In genomic region chr17:72135546-72136325, GRCh38 we compare ENCODE assay signal across 22 cellular contexts. TPM values are rescaled to one million over a fixed set of nuclear protein-coding genes. Genes with fewer than 3 reads are reported as not detected.
DNase-seq lines count a peak whose midpoint lies in the region; ATAC-seq and TF ChIP-seq lines count a peak whose summit lies in the region.
"Had no signal": no experiment of that assay in that cellular context is flagged by ENCODE, and none has a peak within 500 bp of the region (broad histone marks: within the 10 kb centered on the region; RNA-seq: fewer than 3 reads in every experiment).

No MANE protein-coding gene starts in this region.

- in situ Hi-C loops in gastrocnemius medialis (cut with MboI; ENCODE audit: low sequenced_read_pairs in 4 of 4): no loop called here

- TF ChIP-seq CTCF in right atrium auricular region (IDR thresholded peaks at IDR 0.05) (no peak), gastrocnemius medialis (IDR thresholded peaks at IDR 0.05 in 4 of 5, conservative IDR thresholded peaks at IDR 0.05 in 1 of 5) (no peak)

- H3K9me3 ChIP-seq in right atrium auricular region: no peaks in the 10 kb centered on the region
- H3K9me3 ChIP-seq in adipocyte (ENCODE audit: control insufficient read depth, low read length): no peaks in the 10 kb centered on the region
- no peaks in the 10 kb centered on the region for H3K9me3 ChIP-seq in gastrocnemius medialis
- H3K9me3 ChIP-seq: BLaER1, Caco-2, ovary had no signal

- intact Hi-C loops in Right ventricle myocardium inferior (cut with DNase I) (no loop called here), left cardiac atrium (cut with DNase I) (no loop called here), gastrocnemius medialis (cut with DNase I; ENCODE audit: low total_unique reads) (no loop called here)

- no peak for DNase-seq in Right ventricle myocardium inferior (ENCODE audit: missing footprints)
- DNase-seq in right atrium auricular region (ENCODE audit: low spot score): no peak
- peak; percentile 72 for DNase-seq in adipocyte (ENCODE audit: low read depth)
- no peak for DNase-seq in left cardiac atrium
- no peak for DNase-seq in gastrocnemius medialis
- DNase-seq in NCI-H1092 (lab: John Stamatoyannopoulos, UW): no peak
- DNase-seq in Ammon's horn (ENCODE audit: low spot score): no peak
- DNase-seq: activated CD4-positive, alpha-beta memory T cell treated with anti-CD3 and anti-CD28 coated beads for 36 hours; activated CD4-positive, CD25-positive, alpha-beta regulatory T cell; activated effector memory CD4-positive, alpha-beta T cell treated with Interleukin-2 at 50 U/mL for 16 hours; Caco-2; kidney; naive B cell; NCI-H1417; NCI-H2107; ovary; RPMI8226 had no signal

- H3K4me3 ChIP-seq in right atrium auricular region (no peak overlapping the region), adipocyte (ENCODE audit: low read length) (no peak overlapping the region), gastrocnemius medialis (no peak overlapping the region)
- H3K4me3 ChIP-seq: BLaER1, ovary had no signal

- no peak overlapping the region for H3K9ac ChIP-seq in adipocyte (ENCODE audit: low read length)
- H3K9ac ChIP-seq: BLaER1 had no signal

- H3K4me1 ChIP-seq in right atrium auricular region: no peaks in the 10 kb centered on the region
- peaks cover 30% of the 10 kb centered on the region for H3K4me1 ChIP-seq in adipocyte (ENCODE audit: control insufficient read depth, insufficient read depth, low read length)
- H3K4me1 ChIP-seq in gastrocnemius medialis: no peaks in the 10 kb centered on the region
- H3K4me1 ChIP-seq: BLaER1, Caco-2 had no signal

- no peaks in the 10 kb centered on the region for H3K36me3 ChIP-seq in right atrium auricular region
- no peaks in the 10 kb centered on the region for H3K36me3 ChIP-seq in adipocyte (ENCODE audit: control insufficient read depth, insufficient read depth, low read length, severe bottlenecking)
- no peaks in the 10 kb centered on the region for H3K36me3 ChIP-seq in gastrocnemius medialis
- H3K36me3 ChIP-seq: BLaER1, brain microvascular endothelial cell, ovary had no signal

- H3K27me3 ChIP-seq in right atrium auricular region (no peaks in the 10 kb centered on the region), adipocyte (replicated peaks; ENCODE audit: control insufficient read depth, insufficient read depth, low read length) (no peaks in the 10 kb centered on the region), gastrocnemius medialis (peaks cover 0 to 16% (median 0%) of the 10 kb centered on the region in 3 donors)
- H3K27me3 ChIP-seq: BLaER1, brain microvascular endothelial cell, ovary had no signal

- peak; percentile 79 for ATAC-seq in Right ventricle myocardium inferior
- peak; percentile 60 to 84 for ATAC-seq in left cardiac atrium
- ATAC-seq in gastrocnemius medialis: peak; percentile 56 to 60
- ATAC-seq in GM18519 (IDR thresholded peaks at IDR 0.05; ENCODE audit: low FRiP score, unreplicated experiment): no peak

- no peak for TF ChIP-seq POLR2A in gastrocnemius medialis (IDR thresholded peaks at IDR 0.05)

- H3K27ac ChIP-seq in right atrium auricular region: no peak overlapping the region
- no peak overlapping the region for H3K27ac ChIP-seq in gastrocnemius medialis
- H3K27ac ChIP-seq: BLaER1, brain microvascular endothelial cell, HL-60, ovary had no signal

RNA-seq across cellular contexts. Expression of gene SOX9, which starts 14.9 kb away (rescaled TPM):
- total RNA-seq in Right ventricle myocardium inferior (13.8 TPM), right atrium auricular region (10 to 100 TPM in 1 of 2 donors, 1 to 10 TPM in 1; 7.0 to 20.6 TPM), left cardiac atrium (10 to 100 TPM; 12.4 to 16.3 TPM), gastrocnemius medialis (1 to 10 TPM in 1 of 4 donors, under 1 TPM in 3; 0.31 to 1.0 (median 0.56) TPM)
- total RNA-seq: activated CD4-positive, alpha-beta memory T cell treated with anti-CD3 and anti-CD28 coated beads for 36 hours; lung microvascular endothelial cell had no signal
